1 cellular context compared by ENCODE assay signal in the genomic region with DNA sequence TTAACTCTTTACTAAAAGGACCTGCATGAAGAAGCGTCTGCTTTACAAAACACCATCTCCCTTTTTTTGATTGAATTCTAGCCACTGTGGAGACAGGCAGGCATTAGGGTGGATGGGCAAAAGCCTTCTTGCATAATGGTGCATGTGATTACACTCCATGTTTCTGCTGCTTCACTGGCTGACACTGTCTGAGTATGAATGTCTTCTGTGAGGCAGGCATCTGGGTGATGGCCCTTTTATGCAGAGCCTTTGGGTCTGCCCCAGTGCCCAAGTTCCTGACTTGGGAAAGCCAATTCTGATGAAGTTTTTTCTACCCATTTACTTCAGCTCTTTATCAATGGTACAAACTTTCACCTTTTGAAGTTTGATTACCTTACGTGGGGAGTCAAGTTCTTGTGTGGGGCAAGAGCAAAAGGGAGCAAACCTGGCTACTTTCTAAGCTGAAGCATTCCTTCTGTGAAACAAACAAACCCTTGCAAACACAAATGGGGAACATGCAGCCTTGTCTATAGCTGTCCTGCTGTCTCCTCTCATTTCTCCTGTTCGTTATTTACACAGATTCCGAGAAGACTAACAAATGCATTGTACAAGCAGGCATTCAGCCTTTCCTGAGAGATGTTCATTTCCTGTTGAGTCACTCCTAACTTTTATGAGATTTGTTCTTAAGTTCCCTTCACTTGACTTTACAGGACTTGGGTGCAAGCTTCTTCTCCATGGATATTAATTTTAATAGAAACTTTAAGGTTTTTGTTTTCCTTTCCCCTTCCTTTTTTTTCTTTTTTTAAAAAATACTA.
TF ChIP-seq lines count a peak whose summit lies in the region.

No MANE protein-coding gene starts in this region.

TF ChIP-seq in WTC11, 78 proteins besides CTCF, POLR2A, EP300 and RAD21 (continued from another document):
- TF ChIP-seq, protein P1, sequence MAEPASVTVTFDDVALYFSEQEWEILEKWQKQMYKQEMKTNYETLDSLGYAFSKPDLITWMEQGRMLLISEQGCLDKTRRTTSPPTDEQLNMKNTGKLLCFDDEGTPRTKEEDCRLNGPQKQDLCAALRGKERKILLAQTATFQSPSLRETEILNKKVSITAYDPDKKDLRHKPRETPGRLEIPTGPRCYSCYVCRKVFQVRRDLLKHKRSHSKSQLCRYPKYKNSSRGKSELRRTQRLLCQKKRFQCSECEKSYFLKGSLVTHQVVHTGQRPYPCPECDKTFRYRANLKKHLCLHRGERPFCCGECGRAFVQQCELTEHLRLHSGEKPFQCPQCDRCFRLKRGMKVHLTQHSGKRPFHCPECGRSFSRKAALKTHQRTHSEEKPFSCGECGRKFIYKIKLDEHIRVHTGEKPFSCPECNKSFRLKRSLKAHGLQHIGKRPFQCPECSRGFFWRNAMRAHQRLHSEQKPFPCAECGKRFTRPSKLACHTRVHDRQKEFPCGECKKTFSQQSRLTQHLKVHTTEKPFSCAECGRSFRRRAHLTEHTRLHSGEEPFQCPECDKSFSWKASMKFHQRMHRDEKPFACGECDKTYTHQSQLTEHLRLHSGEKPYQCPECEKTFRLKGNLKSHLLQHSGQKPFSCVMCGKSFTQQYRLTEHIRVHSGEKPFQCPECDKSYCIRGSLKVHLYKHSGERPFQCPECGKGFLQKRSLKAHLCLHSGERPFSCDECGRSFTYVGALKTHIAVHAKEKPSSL (CRISPR knock-in tag; conservative IDR thresholded peaks at IDR 0.05) = no peak
- TF ChIP-seq MYBL2 (CRISPR knock-in tag; IDR thresholded peaks at IDR 0.05) = no peak
- TF ChIP-seq ZBTB21 (CRISPR knock-in tag; IDR thresholded peaks at IDR 0.05; ENCODE audit: borderline replicate concordance) = no peak
- no peak for TF ChIP-seq EMX1 (CRISPR knock-in tag; IDR thresholded peaks at IDR 0.05)
- TF ChIP-seq, protein P2, sequence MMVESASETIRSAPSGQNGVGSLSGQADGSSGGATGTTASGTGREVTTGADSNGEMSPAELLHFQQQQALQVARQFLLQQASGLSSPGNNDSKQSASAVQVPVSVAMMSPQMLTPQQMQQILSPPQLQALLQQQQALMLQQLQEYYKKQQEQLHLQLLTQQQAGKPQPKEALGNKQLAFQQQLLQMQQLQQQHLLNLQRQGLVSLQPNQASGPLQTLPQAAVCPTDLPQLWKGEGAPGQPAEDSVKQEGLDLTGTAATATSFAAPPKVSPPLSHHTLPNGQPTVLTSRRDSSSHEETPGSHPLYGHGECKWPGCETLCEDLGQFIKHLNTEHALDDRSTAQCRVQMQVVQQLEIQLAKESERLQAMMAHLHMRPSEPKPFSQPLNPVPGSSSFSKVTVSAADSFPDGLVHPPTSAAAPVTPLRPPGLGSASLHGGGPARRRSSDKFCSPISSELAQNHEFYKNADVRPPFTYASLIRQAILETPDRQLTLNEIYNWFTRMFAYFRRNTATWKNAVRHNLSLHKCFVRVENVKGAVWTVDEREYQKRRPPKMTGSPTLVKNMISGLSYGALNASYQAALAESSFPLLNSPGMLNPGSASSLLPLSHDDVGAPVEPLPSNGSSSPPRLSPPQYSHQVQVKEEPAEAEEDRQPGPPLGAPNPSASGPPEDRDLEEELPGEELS (CRISPR knock-in tag; IDR thresholded peaks at IDR 0.05) = no peak
- TF ChIP-seq TEAD1 (CRISPR knock-in tag; IDR thresholded peaks at IDR 0.05) = no peak
- no peak for TF ChIP-seq ESRRA (CRISPR knock-in tag; IDR thresholded peaks at IDR 0.05; ENCODE audit: borderline replicate concordance)
- TF ChIP-seq, protein P3, sequence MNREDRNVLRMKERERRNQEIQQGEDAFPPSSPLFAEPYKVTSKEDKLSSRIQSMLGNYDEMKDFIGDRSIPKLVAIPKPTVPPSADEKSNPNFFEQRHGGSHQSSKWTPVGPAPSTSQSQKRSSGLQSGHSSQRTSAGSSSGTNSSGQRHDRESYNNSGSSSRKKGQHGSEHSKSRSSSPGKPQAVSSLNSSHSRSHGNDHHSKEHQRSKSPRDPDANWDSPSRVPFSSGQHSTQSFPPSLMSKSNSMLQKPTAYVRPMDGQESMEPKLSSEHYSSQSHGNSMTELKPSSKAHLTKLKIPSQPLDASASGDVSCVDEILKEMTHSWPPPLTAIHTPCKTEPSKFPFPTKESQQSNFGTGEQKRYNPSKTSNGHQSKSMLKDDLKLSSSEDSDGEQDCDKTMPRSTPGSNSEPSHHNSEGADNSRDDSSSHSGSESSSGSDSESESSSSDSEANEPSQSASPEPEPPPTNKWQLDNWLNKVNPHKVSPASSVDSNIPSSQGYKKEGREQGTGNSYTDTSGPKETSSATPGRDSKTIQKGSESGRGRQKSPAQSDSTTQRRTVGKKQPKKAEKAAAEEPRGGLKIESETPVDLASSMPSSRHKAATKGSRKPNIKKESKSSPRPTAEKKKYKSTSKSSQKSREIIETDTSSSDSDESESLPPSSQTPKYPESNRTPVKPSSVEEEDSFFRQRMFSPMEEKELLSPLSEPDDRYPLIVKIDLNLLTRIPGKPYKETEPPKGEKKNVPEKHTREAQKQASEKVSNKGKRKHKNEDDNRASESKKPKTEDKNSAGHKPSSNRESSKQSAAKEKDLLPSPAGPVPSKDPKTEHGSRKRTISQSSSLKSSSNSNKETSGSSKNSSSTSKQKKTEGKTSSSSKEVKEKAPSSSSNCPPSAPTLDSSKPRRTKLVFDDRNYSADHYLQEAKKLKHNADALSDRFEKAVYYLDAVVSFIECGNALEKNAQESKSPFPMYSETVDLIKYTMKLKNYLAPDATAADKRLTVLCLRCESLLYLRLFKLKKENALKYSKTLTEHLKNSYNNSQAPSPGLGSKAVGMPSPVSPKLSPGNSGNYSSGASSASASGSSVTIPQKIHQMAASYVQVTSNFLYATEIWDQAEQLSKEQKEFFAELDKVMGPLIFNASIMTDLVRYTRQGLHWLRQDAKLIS (CRISPR knock-in tag; IDR thresholded peaks at IDR 0.05; ENCODE audit: borderline replicate concordance) = no peak
- no peak for TF ChIP-seq CREM (CRISPR knock-in tag; IDR thresholded peaks at IDR 0.05)
- TF ChIP-seq, protein P4, sequence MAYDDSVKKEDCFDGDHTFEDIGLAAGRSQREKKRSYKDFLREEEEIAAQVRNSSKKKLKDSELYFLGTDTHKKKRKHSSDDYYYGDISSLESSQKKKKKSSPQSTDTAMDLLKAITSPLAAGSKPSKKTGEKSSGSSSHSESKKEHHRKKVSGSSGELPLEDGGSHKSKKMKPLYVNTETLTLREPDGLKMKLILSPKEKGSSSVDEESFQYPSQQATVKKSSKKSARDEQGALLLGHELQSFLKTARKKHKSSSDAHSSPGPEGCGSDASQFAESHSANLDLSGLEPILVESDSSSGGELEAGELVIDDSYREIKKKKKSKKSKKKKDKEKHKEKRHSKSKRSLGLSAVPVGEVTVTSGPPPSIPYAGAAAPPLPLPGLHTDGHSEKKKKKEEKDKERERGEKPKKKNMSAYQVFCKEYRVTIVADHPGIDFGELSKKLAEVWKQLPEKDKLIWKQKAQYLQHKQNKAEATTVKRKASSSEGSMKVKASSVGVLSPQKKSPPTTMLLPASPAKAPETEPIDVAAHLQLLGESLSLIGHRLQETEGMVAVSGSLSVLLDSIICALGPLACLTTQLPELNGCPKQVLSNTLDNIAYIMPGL (CRISPR knock-in tag; IDR thresholded peaks at IDR 0.05) = no peak
